Comparison of ENCODE assay signal across 9 cellular contexts in genomic region chr9:106286249-106286648, GRCh38.
A peak's percentile ranks its signal among the peaks of the same experiment; 100 is the strongest.
DNase-seq lines count a peak whose midpoint lies in the region; TF ChIP-seq lines count a peak whose summit lies in the region.
"Had no signal": no experiment of that assay in that cellular context is flagged by ENCODE, and none has a peak within 500 bp of the region (broad histone marks: within the 10 kb centered on the region; RNA-seq: fewer than 3 reads in every experiment).

No MANE protein-coding gene starts in this region.

- H3K9ac ChIP-seq in endodermal cell (ENCODE audit: extremely low read depth, low read length, poor library complexity, severe bottlenecking): no peak overlapping the region
- H3K9ac ChIP-seq in MM.1S (ENCODE audit: low read length): no peak overlapping the region
- H3K9ac ChIP-seq in GM23248: no peak overlapping the region

- H3K4me3 ChIP-seq in GM12875 (ENCODE audit: low read depth, low read length) (no peak overlapping the region), endodermal cell (ENCODE audit: low read length) (no peak overlapping the region), MM.1S (ENCODE audit: low read length) (no peak overlapping the region), GM23248 (no peak overlapping the region)

- H3K27me3 ChIP-seq in endodermal cell (ENCODE audit: control insufficient read depth, insufficient read depth, low read length, poor library complexity, severe bottlenecking): no peaks in the 10 kb centered on the region
- H3K27me3 ChIP-seq in MM.1S (replicated peaks; ENCODE audit: insufficient read depth, low read length): no peaks in the 10 kb centered on the region
- no peaks in the 10 kb centered on the region for H3K27me3 ChIP-seq in GM23248 (replicated peaks; ENCODE audit: insufficient read depth)
- H3K27me3 ChIP-seq: right atrium auricular region had no signal

- H3K79me2 ChIP-seq in MM.1S (ENCODE audit: low read length) (no peaks in the 10 kb centered on the region), GM23248 (ENCODE audit: insufficient read depth) (no peaks in the 10 kb centered on the region)

- H2AFZ ChIP-seq in MM.1S (ENCODE audit: low read length) (no peak overlapping the region), GM23248 (no peak overlapping the region)

- peak; percentile 21 for DNase-seq in NCI-H2171 (lab: John Stamatoyannopoulos, UW)
- DNase-seq in endodermal cell: peak; percentile 74
- DNase-seq in renal cortical epithelial cell (ENCODE audit: low read depth): peak; percentile 17
- DNase-seq in MM.1S: no peak
- no peak for DNase-seq in GM23248
- DNase-seq in germinal center (ENCODE audit: low spot score): no peak
- DNase-seq: effector CD8-positive, alpha-beta T cell had no signal

- H3K4me1 ChIP-seq in endodermal cell (ENCODE audit: control insufficient read depth, insufficient read depth, low read length) (no peaks in the 10 kb centered on the region), MM.1S (ENCODE audit: low read length) (no peaks in the 10 kb centered on the region), GM23248 (ENCODE audit: insufficient read depth) (no peaks in the 10 kb centered on the region)

- no peak overlapping the region for H3K27ac Mint-ChIP-seq in endodermal cell

- in situ Hi-C loops in GM23248 (cut with MboI): no loop called here

- H3K9me3 ChIP-seq in endodermal cell (ENCODE audit: control insufficient read depth, low read length) (no peaks in the 10 kb centered on the region), MM.1S (replicated peaks; ENCODE audit: insufficient read depth, low read length) (no peaks in the 10 kb centered on the region), GM23248 (ENCODE audit: low read depth) (no peaks in the 10 kb centered on the region)
- H3K9me3 ChIP-seq: right atrium auricular region had no signal

- H3F3A ChIP-seq in MM.1S (ENCODE audit: insufficient read depth, low read length) (no peaks in the 10 kb centered on the region), GM23248 (ENCODE audit: insufficient read depth) (no peaks in the 10 kb centered on the region)

- no peak overlapping the region for H3K4me3 Mint-ChIP-seq in endodermal cell

- no peaks in the 10 kb centered on the region for H3K36me3 ChIP-seq in endodermal cell (ENCODE audit: control insufficient read depth, insufficient read depth, low read length)
- H3K36me3 ChIP-seq in MM.1S (replicated peaks; ENCODE audit: insufficient read depth, low read length): no peaks in the 10 kb centered on the region
- no peaks in the 10 kb centered on the region for H3K36me3 ChIP-seq in GM23248 (ENCODE audit: low read depth)
- H3K36me3 ChIP-seq: right atrium auricular region had no signal

- H3K36me3 Mint-ChIP-seq in endodermal cell (ENCODE audit: low read depth): no peaks in the 10 kb centered on the region

- H3K27ac ChIP-seq in endodermal cell (ENCODE audit: low read depth, low read length): peak overlapping the region; percentile 39
- H3K27ac ChIP-seq in MM.1S (ENCODE audit: low read length): no peak overlapping the region
- no peak overlapping the region for H3K27ac ChIP-seq in GM23248
- H3K27ac ChIP-seq: right atrium auricular region had no signal

- H3K9me2 ChIP-seq in MM.1S (replicated peaks; ENCODE audit: insufficient read depth, low read length) (no peaks in the 10 kb centered on the region), GM23248 (ENCODE audit: insufficient read depth) (no peaks in the 10 kb centered on the region)

- TF ChIP-seq CTCF in GM12875 (IDR thresholded peaks at IDR 0.05; ENCODE audit: borderline replicate concordance, insufficient read depth, low read depth, low read length) (peak; percentile 13; the same call in 1 of the 2 replicates), endodermal cell (conservative IDR thresholded peaks at IDR 0.05) (peak; percentile 81), MM.1S (IDR thresholded peaks at IDR 0.05; ENCODE audit: low read length) (no peak)

- no peaks in the 10 kb centered on the region for H3K9me3 Mint-ChIP-seq in endodermal cell

- H3K4me2 ChIP-seq in MM.1S (ENCODE audit: low read depth, low read length) (no peak overlapping the region), GM23248 (ENCODE audit: unreplicated experiment) (no peak overlapping the region)

- H4K20me1 ChIP-seq in MM.1S (ENCODE audit: insufficient read depth, low read length): no peaks in the 10 kb centered on the region
- no peaks in the 10 kb centered on the region for H4K20me1 ChIP-seq in GM23248 (ENCODE audit: insufficient read depth)

- peaks cover 9% of the 10 kb centered on the region for H3K4me1 Mint-ChIP-seq in endodermal cell

- no peaks in the 10 kb centered on the region for H3K27me3 Mint-ChIP-seq in endodermal cell (ENCODE audit: insufficient read depth)

Comparison
In these comparisons a context has a peak if more than half of its experiments do, and no peak if none do; other contexts are left out.
1. DNase-seq: peak in NCI-H2171 (single experiment), endodermal cell (single experiment) and renal cortical epithelial cell (single experiment); none in MM.1S (single experiment), GM23248 (single experiment) and germinal center (single experiment).